Comparison of ENCODE assay signal across 1 cellular context in genomic region chr1:16172964-16173446, GRCh38.
A peak's percentile ranks its signal among the peaks of the same experiment; 100 is the strongest.
TF ChIP-seq lines count a peak whose summit lies in the region.

No MANE protein-coding gene starts in this region.

TF ChIP-seq in K562, 482 proteins besides CTCF, POLR2A, EP300 and RAD21 (continued from another document and continues in another):
- TF ChIP-seq E2F8 (IDR thresholded peaks at IDR 0.05; ENCODE audit: low read depth, partially characterized antibody) (no peak), ADNP (tag; IDR thresholded peaks at IDR 0.05) (no peak), HNRNPLL (IDR thresholded peaks at IDR 0.05; ENCODE audit: low read depth, low read length, poor library complexity, severe bottlenecking) (no peak), HBP1 (CRISPR knock-in tag; IDR thresholded peaks at IDR 0.05) (no peak), GATAD2B (IDR thresholded peaks at IDR 0.05; ENCODE audit: borderline replicate concordance) (no peak; the same call in 1 of the 2 replicates), ZNF324 (CRISPR knock-in tag; IDR thresholded peaks at IDR 0.05) (no peak), ZBTB49 (CRISPR knock-in tag; IDR thresholded peaks at IDR 0.05; ENCODE audit: borderline replicate concordance) (no peak), HMGN3 (IDR thresholded peaks at IDR 0.05; ENCODE audit: borderline replicate concordance, extremely low read depth, insufficient read length, low read depth, low read length) (no peak), POLR3G (IDR thresholded peaks at IDR 0.05; ENCODE audit: extremely low read depth, insufficient read length, insufficient replicate concordance) (no peak), SPI1 (IDR thresholded peaks at IDR 0.05; ENCODE audit: borderline replicate concordance, low read depth, low read length) (peak; percentile 14; the same call in 1 of the 2 replicates), ZNF282 (CRISPR knock-in tag; IDR thresholded peaks at IDR 0.05) (no peak), TCF15 (CRISPR knock-in tag; IDR thresholded peaks at IDR 0.05) (peak; percentile 68; the same call in 1 of the 2 replicates), CREB3L1 (IDR thresholded peaks at IDR 0.05; ENCODE audit: borderline replicate concordance, low read depth) (no peak), CGGBP1 (CRISPR knock-in tag; IDR thresholded peaks at IDR 0.05) (no peak), MAX (CRISPR knock-in tag; IDR thresholded peaks at IDR 0.05) (no peak), RBFOX2 (IDR thresholded peaks at IDR 0.05; ENCODE audit: low read depth, low read length) (peak; percentile 76), ZNF143 (CRISPR knock-in tag; IDR thresholded peaks at IDR 0.05) (no peak), TSC22D4 (tag; IDR thresholded peaks at IDR 0.05) (no peak), JUNB (CRISPR knock-in tag; conservative IDR thresholded peaks at IDR 0.05) (no peak), ZNF785 (CRISPR knock-in tag; IDR thresholded peaks at IDR 0.05) (no peak), ATF7 (IDR thresholded peaks at IDR 0.05) (peak; percentile 68; the same call in 1 of the 2 replicates), ZBTB26 (CRISPR knock-in tag; IDR thresholded peaks at IDR 0.05) (no peak), STAT6 (CRISPR knock-in tag; IDR thresholded peaks at IDR 0.05) (no peak), HDGF (IDR thresholded peaks at IDR 0.05) (no peak), PML (IDR thresholded peaks at IDR 0.05; ENCODE audit: low read length) (no peak), ZNF224 (CRISPR knock-in tag; IDR thresholded peaks at IDR 0.05) (no peak), RFX7 (CRISPR knock-in tag; IDR thresholded peaks at IDR 0.05) (no peak), ZFP91 (CRISPR knock-in tag; IDR thresholded peaks at IDR 0.05) (no peak), ATF1 (CRISPR knock-in tag; IDR thresholded peaks at IDR 0.05) (no peak), ATF1 (tag; IDR thresholded peaks at IDR 0.05) (peak; percentile 50), SMARCE1 (IDR thresholded peaks at IDR 0.05) (peak; percentile 92), MTA2 (IDR thresholded peaks at IDR 0.05; ENCODE audit: low read depth) (0 out of 2 replicates have a peak, but pooled peaks have one; percentile 7), ZBTB40 (IDR thresholded peaks at IDR 0.05) (no peak), ZBTB40 (CRISPR knock-in tag; IDR thresholded peaks at IDR 0.05) (no peak), DNMT1 (IDR thresholded peaks at IDR 0.05) (no peak)
